16 cellular contexts compared by ENCODE assay signal in genomic region chr10:95181731-95182130, GRCh38. TPM values are rescaled to one million over a fixed set of nuclear protein-coding genes. Genes with fewer than 3 reads are reported as not detected.
DNase-seq lines count a peak whose midpoint lies in the region; ATAC-seq, FAIRE-seq and TF ChIP-seq lines count a peak whose summit lies in the region.
"Had no signal": no experiment of that assay in that cellular context is flagged by ENCODE, and none has a peak within 500 bp of the region (broad histone marks: within the 10 kb centered on the region; RNA-seq: fewer than 3 reads in every experiment).

No MANE protein-coding gene starts in this region.

- no peak for TF ChIP-seq RAD21 in A549 (conservative IDR thresholded peaks at IDR 0.05 in 1 of 2, IDR thresholded peaks at IDR 0.05 in 1 of 2)
- no peak for TF ChIP-seq RAD21 in HCT116 (IDR thresholded peaks at IDR 0.05; ENCODE audit: low read depth)

- intact Hi-C loops in HCT116 (cut with micrococcal nuclease) (loop anchor here (2.0 to 5.0 kb wide), 2 partner anchors 181 to 551 kb away; no protein-coding TSS in a partner anchor), heart right ventricle (cut with DNase I) (loop anchor here in 5 of 10 donors (2.0 to 10.0 kb wide), 5 partner anchors 53 to 183 kb away; no protein-coding TSS in a partner anchor), sciatic nerve (cut with DNase I) (no loop called here)

- H3K4me2 ChIP-seq in A549 (peak overlapping the region; percentile 91; the same call in 2 of the 3 replicates), HCT116 (ENCODE audit: low read length) (no peak overlapping the region)

- POLR2A ChIA-PET in A549 (lab: Yijun Ruan, JAX), result no interaction called here
- POLR2A ChIA-PET in HCT116 (lab: Charles Lee), result no interaction called here

- no peaks in the 10 kb centered on the region for H3K36me3 ChIP-seq in HCT116 (ENCODE audit: control insufficient read depth in 1 of 2, insufficient read depth in 2 of 2, low read length in 2 of 2)
- no peaks in the 10 kb centered on the region for H3K36me3 ChIP-seq in heart right ventricle
- H3K36me3 ChIP-seq: cardiac muscle cell had no signal

- H3K4me3 ChIP-seq in A549 (no peak overlapping the region), HCT116 (replicated peaks in 1 of 2; ENCODE audit: low read depth in 1 of 2, low read length in 2 of 2) (no peak overlapping the region), heart right ventricle (no peak overlapping the region)

- no peaks in the 10 kb centered on the region for H3K9me2 ChIP-seq in HCT116 (ENCODE audit: insufficient read depth)

- TF ChIP-seq CTCF in A549 (IDR thresholded peaks at IDR 0.05) (no peak), HCT116 (IDR thresholded peaks at IDR 0.05 in 2 of 3, conservative IDR thresholded peaks at IDR 0.05 in 1 of 3; ENCODE audit: borderline replicate concordance in 1 of 3, insufficient read depth in 1 of 3, low read depth in 2 of 3, low read length in 2 of 3) (no peak), heart right ventricle (IDR thresholded peaks at IDR 0.05) (no peak)

- CTCF ChIA-PET in A549 (lab: Yijun Ruan, JAX) (interaction anchor here (0.9 to 3.6 kb wide), 4 partner anchors 61 to 182 kb away, joined by 3 to 34 read pairs (median 10); no protein-coding TSS in a partner anchor), HCT116 (lab: Charles Lee) (interaction anchor here (1.2 kb wide), 1 partner anchor 61 kb away, joined by 4 read pairs; no protein-coding TSS in a partner anchor)

- H3K27ac ChIP-seq in A549 (no peak overlapping the region; a peak in 1 of 6 replicates), HCT116 (ENCODE audit: low read depth, low read length) (no peak overlapping the region), heart right ventricle (no peak overlapping the region)
- H3K27ac ChIP-seq: cardiac muscle cell had no signal

- FAIRE-seq in A549 (lab: Jason Lieb, UNC), result peak; percentile 61

- no peaks in the 10 kb centered on the region; the same call in 1 of the 2 replicates for H4K20me1 ChIP-seq in HCT116 (ENCODE audit: insufficient read depth)

- H3K4me1 ChIP-seq in A549, result peaks cover 35% of the 10 kb centered on the region
- peaks cover 0 to 9% of the 10 kb centered on the region in 2 experiments; a peak in 2 of 4 replicates for H3K4me1 ChIP-seq in HCT116 (ENCODE audit: control insufficient read depth in 1 of 2, insufficient read depth in 2 of 2, low read length in 2 of 2)
- H3K4me1 ChIP-seq in heart right ventricle, result peaks cover 0 to 11% (median 6%) of the 10 kb centered on the region in 9 donors

- no peak for DNase-seq in A549 (ENCODE audit: low read depth in 1 of 2, low spot score in 1 of 2)
- DNase-seq in HCT116 (ENCODE audit: low read depth, low spot score), result no peak
- peak; percentile 86 for DNase-seq in dermis blood vessel endothelial cell
- DNase-seq in kidney tubule cell (ENCODE audit: low spot score), result peak; percentile 52
- DNase-seq in activated CD8-positive, alpha-beta memory T cell treated with anti-CD3 and anti-CD28 coated beads, Interleukin-2, amount 50 U/mL, for 48 hours, result no peak
- no peak for DNase-seq in NCI-H2227 treated with DMSO at 0.1 percent for 48 hours (lab: John Stamatoyannopoulos, UW)
- no peak for DNase-seq in heart right ventricle
- DNase-seq in sciatic nerve (ENCODE audit: low spot score), result no peak
- DNase-seq: ACHN; activated CD4-positive, CD25-positive, alpha-beta regulatory T cell treated with anti-CD3 and anti-CD28 coated beads, Interleukin-2, amount 50 U/mL, for 72 hours; NCI-H524; stimulated activated naive CD4-positive, alpha-beta T cell treated with Interleukin-2 at 50 U/mL for 16 hours; T-cell had no signal

- BruUV-seq in HCT116 (replicated peaks; lab: Mats Ljungman, UMichigan), result no TSS peak

- WGBS in A549 (ENCODE audit: missing lambda C conversion rate), result 23% methylated on average over 2 of the region's 2 CpGs
- 31 to 38% methylated on average over 2 of the region's 2 CpGs for WGBS in heart right ventricle, 2 donors

- TF ChIP-seq POLR2A in A549 (IDR thresholded peaks at IDR 0.05; ENCODE audit: low read length) (no peak), HCT116 (IDR thresholded peaks at IDR 0.05; ENCODE audit: borderline replicate concordance, extremely low read depth, insufficient read depth, insufficient read length) (no peak)

- RAD21 ChIA-PET in HCT116 (lab: Charles Lee; ENCODE audit: low non-redundant PET in 1 of 2, low total read pairs in 2 of 2, uncharacterized antibody in 2 of 2, unreplicated experiment in 2 of 2), result no interaction called here

- no peak for ATAC-seq in A549
- no peak for ATAC-seq in HCT116
- no peak for ATAC-seq in heart right ventricle
- no peak for ATAC-seq in sciatic nerve
- ATAC-seq: T-cell had no signal

- TF ChIP-seq EP300 in A549 (IDR thresholded peaks at IDR 0.05), result no peak

- H3K9ac ChIP-seq in HCT116 (ENCODE audit: low read length), result no peak overlapping the region

- H3K9me3 ChIP-seq in A549 (no peaks in the 10 kb centered on the region), HCT116 (ENCODE audit: control insufficient read depth in 1 of 2, insufficient read depth in 1 of 2, low read depth in 1 of 2, low read length in 2 of 2) (no peaks in the 10 kb centered on the region), heart right ventricle (peaks cover 0 to 2% (median 0%) of the 10 kb centered on the region in 11 donors)

- no peaks in the 10 kb centered on the region for H3K27me3 ChIP-seq in HCT116 (ENCODE audit: insufficient read depth, low read length)
- H3K27me3 ChIP-seq in heart right ventricle, result no peaks in the 10 kb centered on the region
- H3K27me3 ChIP-seq: cardiac muscle cell had no signal

- peak overlapping the region; percentile 22 for H2AFZ ChIP-seq in HCT116 (ENCODE audit: low read depth, low read length, poor library complexity, severe bottlenecking)

- no peaks in the 10 kb centered on the region for H3K79me2 ChIP-seq in HCT116 (ENCODE audit: insufficient read depth, low read length)

TF ChIP-seq in A549, 52 proteins besides CTCF, POLR2A, EP300 and RAD21:
- TF ChIP-seq MAFK (IDR thresholded peaks at IDR 0.05; ENCODE audit: partially characterized antibody) (peak; percentile 39), ZC3H11A (IDR thresholded peaks at IDR 0.05) (no peak)

TF ChIP-seq in HCT116, 20 proteins besides CTCF, POLR2A, EP300 and RAD21 (continues in another document):
- TF ChIP-seq SIN3A (IDR thresholded peaks at IDR 0.05; ENCODE audit: low read depth), result no peak
- no peak for TF ChIP-seq ZBTB33 (IDR thresholded peaks at IDR 0.05; ENCODE audit: extremely low read depth, insufficient replicate concordance, low read length)
- TF ChIP-seq, protein P1, sequence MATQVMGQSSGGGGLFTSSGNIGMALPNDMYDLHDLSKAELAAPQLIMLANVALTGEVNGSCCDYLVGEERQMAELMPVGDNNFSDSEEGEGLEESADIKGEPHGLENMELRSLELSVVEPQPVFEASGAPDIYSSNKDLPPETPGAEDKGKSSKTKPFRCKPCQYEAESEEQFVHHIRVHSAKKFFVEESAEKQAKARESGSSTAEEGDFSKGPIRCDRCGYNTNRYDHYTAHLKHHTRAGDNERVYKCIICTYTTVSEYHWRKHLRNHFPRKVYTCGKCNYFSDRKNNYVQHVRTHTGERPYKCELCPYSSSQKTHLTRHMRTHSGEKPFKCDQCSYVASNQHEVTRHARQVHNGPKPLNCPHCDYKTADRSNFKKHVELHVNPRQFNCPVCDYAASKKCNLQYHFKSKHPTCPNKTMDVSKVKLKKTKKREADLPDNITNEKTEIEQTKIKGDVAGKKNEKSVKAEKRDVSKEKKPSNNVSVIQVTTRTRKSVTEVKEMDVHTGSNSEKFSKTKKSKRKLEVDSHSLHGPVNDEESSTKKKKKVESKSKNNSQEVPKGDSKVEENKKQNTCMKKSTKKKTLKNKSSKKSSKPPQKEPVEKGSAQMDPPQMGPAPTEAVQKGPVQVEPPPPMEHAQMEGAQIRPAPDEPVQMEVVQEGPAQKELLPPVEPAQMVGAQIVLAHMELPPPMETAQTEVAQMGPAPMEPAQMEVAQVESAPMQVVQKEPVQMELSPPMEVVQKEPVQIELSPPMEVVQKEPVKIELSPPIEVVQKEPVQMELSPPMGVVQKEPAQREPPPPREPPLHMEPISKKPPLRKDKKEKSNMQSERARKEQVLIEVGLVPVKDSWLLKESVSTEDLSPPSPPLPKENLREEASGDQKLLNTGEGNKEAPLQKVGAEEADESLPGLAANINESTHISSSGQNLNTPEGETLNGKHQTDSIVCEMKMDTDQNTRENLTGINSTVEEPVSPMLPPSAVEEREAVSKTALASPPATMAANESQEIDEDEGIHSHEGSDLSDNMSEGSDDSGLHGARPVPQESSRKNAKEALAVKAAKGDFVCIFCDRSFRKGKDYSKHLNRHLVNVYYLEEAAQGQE (IDR thresholded peaks at IDR 0.05; ENCODE audit: low read depth), result no peak
- no peak for TF ChIP-seq CEBPB (IDR thresholded peaks at IDR 0.05; ENCODE audit: low read depth)
- TF ChIP-seq EZH2phosphoT487 (IDR thresholded peaks at IDR 0.05; ENCODE audit: borderline replicate concordance), result no peak
- TF ChIP-seq FOSL1 (IDR thresholded peaks at IDR 0.05; ENCODE audit: low read depth), result no peak
- TF ChIP-seq, protein P2, sequence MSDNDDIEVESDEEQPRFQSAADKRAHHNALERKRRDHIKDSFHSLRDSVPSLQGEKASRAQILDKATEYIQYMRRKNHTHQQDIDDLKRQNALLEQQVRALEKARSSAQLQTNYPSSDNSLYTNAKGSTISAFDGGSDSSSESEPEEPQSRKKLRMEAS (IDR thresholded peaks at IDR 0.05), result no peak

RNA-seq across cellular contexts. Expression of gene ACSM6, which starts 12.3 kb away (rescaled TPM):
- not detected in 2 replicates for polyA plus RNA-seq in A549 (2011; rRNA removed)
- polyA plus RNA-seq in A549 (2012; cell fraction: cytosol; rRNA removed), result not detected in 2 replicates
- not detected in 2 replicates for polyA plus RNA-seq in A549 (2012; cell fraction: nucleus; rRNA removed)
- not detected in 3 replicates for polyA plus RNA-seq in A549 (2017; fragmentation: RNase III; extraction: RNeasy Plus Mini Kit Qiagen cat#74134 plus additional on column Dnase treatment)
- not detected in 2 replicates for polyA minus RNA-seq in A549 (2011; rRNA and poly(A)+ RNA removed)
- total RNA-seq in HCT116 (2021; ENCODE audit: unreplicated experiment), result not detected
- not detected in 2 replicates for polyA plus RNA-seq in HCT116 (2012)
- total RNA-seq in dermis blood vessel endothelial cell, result not detected in 2 replicates
- total RNA-seq in heart right ventricle, result not detected
- not detected for polyA plus RNA-seq in heart right ventricle
- total RNA-seq in sciatic nerve, result 0.49 TPM
- total RNA-seq: cardiac muscle cell, H4, RPMI7951, T-cell had no signal

Comparison
In these comparisons a context has a peak if more than half of its experiments do, and no peak if none do; other contexts are left out.
1. DNase-seq: peak in dermis blood vessel endothelial cell (single experiment) and kidney tubule cell (single experiment); none in A549 (0 of 2), HCT116 (single experiment), activated CD8-positive, alpha-beta memory T cell treated with anti-CD3 and anti-CD28 coated beads, Interleukin-2, amount 50 U/mL, for 48 hours (single experiment), NCI-H2227 treated with DMSO at 0.1 percent for 48 hours (single experiment), heart right ventricle (0 of 2) and sciatic nerve (single experiment).